ENCODE assay signal across 25 cellular contexts in the genomic region with DNA sequence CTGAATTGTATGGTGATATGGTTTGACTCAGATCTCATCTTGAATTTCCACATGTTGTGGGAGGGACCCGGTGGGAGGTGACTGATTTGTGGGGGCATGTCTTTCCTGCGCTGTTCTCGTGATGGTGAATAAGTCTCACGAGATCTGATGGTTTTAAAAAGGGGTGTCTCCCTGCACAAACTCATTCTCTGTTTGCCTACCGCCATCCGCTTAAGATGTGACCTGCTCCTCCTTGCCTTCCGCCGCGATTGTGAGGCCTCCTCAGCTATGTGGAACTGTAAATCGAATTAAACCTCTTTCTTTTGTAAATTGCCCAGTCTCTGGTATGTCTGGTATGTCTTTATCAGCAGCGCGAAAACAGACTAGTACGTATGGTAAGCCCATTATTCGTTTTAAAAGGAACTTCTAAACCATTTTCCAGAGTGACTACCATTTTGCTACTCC. TPM values are rescaled to one million over a fixed set of nuclear protein-coding genes. Genes with fewer than 3 reads are reported as not detected.
DNase-seq lines count a peak whose midpoint lies in the region; ATAC-seq, FAIRE-seq and TF ChIP-seq lines count a peak whose summit lies in the region.
"Had no signal": no experiment of that assay in that cellular context is flagged by ENCODE, and none has a peak within 500 bp of the region (broad histone marks: within the 10 kb centered on the region; RNA-seq: fewer than 3 reads in every experiment).

No MANE protein-coding gene starts in this region.

- no peak overlapping the region for H3K27ac Mint-ChIP-seq in CD4-positive, alpha-beta memory T cell
- H3K27ac Mint-ChIP-seq: activated CD4-positive, alpha-beta memory T cell treated with anti-CD3 and anti-CD28 coated beads, Interleukin-2, amount 10 ng/mL, durations not matched to agents 7 days and 5 days; CD4-positive, CD25-positive, alpha-beta regulatory T cell; natural killer cell treated with Interleukin-12 subunit alpha and Interleukin-12 subunit beta and Interleukin-15 and Interleukin-18, amount 100 ng/mL, for 72 hours had no signal

- H3K4me3 ChIP-seq in HAP-1 (peak overlapping the region; percentile 13), iPS DF 6.9 (ENCODE audit: low read length) (no peak overlapping the region), neuronal stem cell (ENCODE audit: low read length in 2 of 2) (no peak overlapping the region), HepG2 (replicated peaks in 1 of 3; ENCODE audit: insufficient read depth in 1 of 3, low read depth in 2 of 3, low read length in 3 of 3) (no peak overlapping the region), dorsolateral prefrontal cortex (no peak overlapping the region)
- no peak overlapping the region for H3K4me3 ChIP-seq in CD4-positive, alpha-beta memory T cell (ENCODE audit: low read length in 2 of 2)
- H3K4me3 ChIP-seq: upper lobe of right lung had no signal

- H3K14ac ChIP-seq in neuronal stem cell (ENCODE audit: low read length): no peak overlapping the region

- no peak for TF ChIP-seq EP300 in HepG2 (IDR thresholded peaks at IDR 0.05; ENCODE audit: low read depth in 2 of 2, low read length in 2 of 2)
- TF ChIP-seq EP300 in HepG2 (CRISPR knock-in tag; IDR thresholded peaks at IDR 0.05; ENCODE audit: borderline replicate concordance): no peak

- POLR2A ChIA-PET in CD4-positive, alpha-beta memory T cell (lab: Charles Lee; ENCODE audit: partially characterized antibody): no interaction called here
- POLR2A ChIA-PET in HepG2 (lab: Yijun Ruan, JAX): no interaction called here

- no peak overlapping the region for H4K8ac ChIP-seq in neuronal stem cell (ENCODE audit: low read depth, low read length)

- H3K36me3 ChIP-seq in HAP-1 (replicated peaks): no peaks in the 10 kb centered on the region
- no peaks in the 10 kb centered on the region for H3K36me3 ChIP-seq in iPS DF 6.9 (ENCODE audit: control insufficient read depth, insufficient read depth, low read length)
- no peaks in the 10 kb centered on the region for H3K36me3 ChIP-seq in neuronal stem cell (replicated peaks in 1 of 2; ENCODE audit: control insufficient read depth in 2 of 2, insufficient read depth in 2 of 2, low read length in 2 of 2)
- no peaks in the 10 kb centered on the region for H3K36me3 ChIP-seq in CD4-positive, alpha-beta memory T cell (ENCODE audit: insufficient read depth, low read length)
- no peaks in the 10 kb centered on the region for H3K36me3 ChIP-seq in HepG2 (replicated peaks in 1 of 2; ENCODE audit: control insufficient read depth in 1 of 2, insufficient read depth in 2 of 2, low read length in 2 of 2)
- H3K36me3 ChIP-seq: upper lobe of right lung had no signal

- peaks cover 0 to 1% (median 0%) of the 10 kb centered on the region in 8 donors for H3K9me3 Mint-ChIP-seq in CD4-positive, alpha-beta memory T cell
- H3K9me3 Mint-ChIP-seq: activated CD4-positive, alpha-beta memory T cell treated with anti-CD3 and anti-CD28 coated beads, Interleukin-2, amount 10 ng/mL, durations not matched to agents 7 days and 5 days; CD4-positive, CD25-positive, alpha-beta regulatory T cell; natural killer cell treated with Interleukin-12 subunit alpha and Interleukin-12 subunit beta and Interleukin-15 and Interleukin-18, amount 100 ng/mL, for 72 hours had no signal

- no peaks in the 10 kb centered on the region for H3K27me3 Mint-ChIP-seq in CD4-positive, alpha-beta memory T cell
- H3K27me3 Mint-ChIP-seq: activated CD4-positive, alpha-beta memory T cell treated with anti-CD3 and anti-CD28 coated beads, Interleukin-2, amount 10 ng/mL, durations not matched to agents 7 days and 5 days; CD4-positive, CD25-positive, alpha-beta regulatory T cell; natural killer cell treated with Interleukin-12 subunit alpha and Interleukin-12 subunit beta and Interleukin-15 and Interleukin-18, amount 100 ng/mL, for 72 hours had no signal

- WGBS in iPS DF 6.9 (ENCODE audit: insufficient coverage, insufficient read length): no CpG with 5 or more reads among the region's 14 CpGs
- WGBS in neuronal stem cell (ENCODE audit: extremely low coverage in 2 of 2, insufficient read length in 2 of 2, insufficient replicate concordance in 1 of 2), 2 donors: no CpG with 5 or more reads among the region's 14 CpGs
- 85% methylated on average over 14 of the region's 14 CpGs for WGBS in HepG2 (ENCODE audit: low lambda C conversion rate)

- no peaks in the 10 kb centered on the region for H3K79me2 ChIP-seq in HepG2 (ENCODE audit: insufficient read depth, low read length)

- DNase-seq in HAP-1 (ENCODE audit: low spot score in 2 of 2) (peak; percentile 76 to 82), astrocyte of the hippocampus (ENCODE audit: low read depth, low spot score) (peak; percentile 57), iPS DF 6.9 (ENCODE audit: low read depth, low spot score) (peak; percentile 39), neuronal stem cell (ENCODE audit: low spot score) (no peak), HepG2 (ENCODE audit: low spot score) (no peak), dorsolateral prefrontal cortex (no peak)
- no peak for DNase-seq in CD4-positive, alpha-beta memory T cell
- DNase-seq: activated CD4-positive, alpha-beta memory T cell treated with anti-CD3 and anti-CD28 coated beads, Interleukin-2, amount 10 ng/mL, durations not matched to agents 7 days and 5 days; activated effector memory CD4-positive, alpha-beta T cell treated with anti-CD3 and anti-CD28 coated beads, Interleukin-2, amount 50 U/mL, for 16 hours; CD4-positive, CD25-positive, alpha-beta regulatory T cell; DMS 273 treated with DMSO at 0.1 percent for 48 hours; foreskin keratinocyte; GF-D8; HCEC 1CT; hippocampal formation; midbrain; NCI-H1092 treated with DMSO at 0.1 percent for 48 hours; NCI-H2029; NCI-H2227 treated with DMSO at 0.1 percent for 48 hours; NCI-H748 treated with DMSO at 0.1 percent for 48 hours; SW 1271; upper lobe of right lung had no signal

- H2BK5ac ChIP-seq in neuronal stem cell (ENCODE audit: low read length): no peak overlapping the region

- no peak overlapping the region for H3K4ac ChIP-seq in neuronal stem cell (ENCODE audit: low read length)

- no TSS peak for BruUV-seq in HepG2 (replicated peaks; lab: Mats Ljungman, UMichigan)

- no peak overlapping the region for H3K4me3 Mint-ChIP-seq in CD4-positive, alpha-beta memory T cell
- H3K4me3 Mint-ChIP-seq: activated CD4-positive, alpha-beta memory T cell treated with anti-CD3 and anti-CD28 coated beads, Interleukin-2, amount 10 ng/mL, durations not matched to agents 7 days and 5 days; CD4-positive, CD25-positive, alpha-beta regulatory T cell; natural killer cell treated with Interleukin-12 subunit alpha and Interleukin-12 subunit beta and Interleukin-15 and Interleukin-18, amount 100 ng/mL, for 72 hours had no signal

- H3K4me1 ChIP-seq in HAP-1: peaks cover 15% of the 10 kb centered on the region
- peaks cover 4% of the 10 kb centered on the region; the same call in 1 of the 2 replicates for H3K4me1 ChIP-seq in iPS DF 6.9 (ENCODE audit: control insufficient read depth, insufficient read depth, low read length)
- peaks cover 4 to 7% of the 10 kb centered on the region in 2 donors for H3K4me1 ChIP-seq in neuronal stem cell (ENCODE audit: control insufficient read depth in 2 of 2, insufficient read depth in 1 of 2, low read depth in 1 of 2, low read length in 2 of 2)
- peaks cover 7% of the 10 kb centered on the region for H3K4me1 ChIP-seq in CD4-positive, alpha-beta memory T cell (ENCODE audit: insufficient read depth, low read length)
- no peaks in the 10 kb centered on the region for H3K4me1 ChIP-seq in HepG2 (ENCODE audit: insufficient read depth, low read length)
- H3K4me1 ChIP-seq: foreskin keratinocyte, upper lobe of right lung had no signal

- H3K27me3 ChIP-seq in HAP-1 (ENCODE audit: low read depth) (no peaks in the 10 kb centered on the region), iPS DF 6.9 (ENCODE audit: control insufficient read depth, insufficient read depth, low read length) (no peaks in the 10 kb centered on the region), neuronal stem cell (ENCODE audit: control insufficient read depth in 3 of 3, insufficient read depth in 3 of 3, low read depth in 1 of 3, low read length in 3 of 3) (no peaks in the 10 kb centered on the region), HepG2 (ENCODE audit: control insufficient read depth in 1 of 2, insufficient read depth in 2 of 2, low read length in 2 of 2) (no peaks in the 10 kb centered on the region), dorsolateral prefrontal cortex (no peaks in the 10 kb centered on the region)
- no peaks in the 10 kb centered on the region for H3K27me3 ChIP-seq in CD4-positive, alpha-beta memory T cell (ENCODE audit: insufficient read depth, low read length)
- H3K27me3 ChIP-seq: foreskin keratinocyte, upper lobe of right lung had no signal

- H2BK15ac ChIP-seq in neuronal stem cell (ENCODE audit: low read length): no peak overlapping the region

- intact Hi-C loops in CD4-positive, alpha-beta memory T cell (cut with micrococcal nuclease): no loop called here
- intact Hi-C loops in HepG2 (cut with micrococcal nuclease; ENCODE audit: unreplicated experiment): no loop called here
- intact Hi-C loops in dorsolateral prefrontal cortex (cut with DNase I): no loop called here

- TF ChIP-seq CTCF in HepG2 (CRISPR knock-in tag; IDR thresholded peaks at IDR 0.05) (no peak), dorsolateral prefrontal cortex (IDR thresholded peaks at IDR 0.05 in 54 of 56, conservative IDR thresholded peaks at IDR 0.05 in 2 of 56; ENCODE audit: low read depth in 1 of 56, partially characterized antibody in 56 of 56) (no peak)

- CTCF ChIA-PET in CD4-positive, alpha-beta memory T cell (lab: Charles Lee; ENCODE audit: partially characterized antibody): no interaction called here
- CTCF ChIA-PET in HepG2 (lab: Yijun Ruan, JAX; ENCODE audit: low intra/inter-chr PET ratio, low total read pairs): no interaction called here

- no peak overlapping the region for H2BK120ac ChIP-seq in neuronal stem cell (ENCODE audit: low read depth, low read length)

- FAIRE-seq in HepG2 (lab: Jason Lieb, UNC): no peak
- FAIRE-seq: HTR-8/SVneo had no signal

- ATAC-seq in HepG2: no peak
- ATAC-seq: activated CD4-positive, CD25-positive, alpha-beta regulatory T cell treated with anti-CD3 and anti-CD28 coated beads, Interleukin-2, amount 50 U/mL, for 24 hours; foreskin keratinocyte; natural killer cell treated with Interleukin-12 subunit alpha and Interleukin-12 subunit beta and Interleukin-15 and Interleukin-18, amount 100 ng/mL, for 72 hours; upper lobe of right lung had no signal

- no peak overlapping the region for H3K18ac ChIP-seq in neuronal stem cell (ENCODE audit: low read length)

- no peak overlapping the region for H4K91ac ChIP-seq in neuronal stem cell (ENCODE audit: low read depth, low read length, poor library complexity)

- peak overlapping the region; percentile 75 for H2AFZ ChIP-seq in neuronal stem cell (ENCODE audit: low read length)
- H2AFZ ChIP-seq in HepG2 (ENCODE audit: low read length): no peak overlapping the region

- H2BK12ac ChIP-seq in neuronal stem cell (ENCODE audit: low read length): no peak overlapping the region

- H2AK5ac ChIP-seq in neuronal stem cell (ENCODE audit: low read depth, low read length): no peak overlapping the region

- H3K4me1 Mint-ChIP-seq in CD4-positive, alpha-beta memory T cell: peaks cover 4 to 7% (median 5%) of the 10 kb centered on the region in 4 donors

- H3K4me2 ChIP-seq in neuronal stem cell (ENCODE audit: insufficient read depth, low read length, poor library complexity, severe bottlenecking): no peak overlapping the region
- no peak overlapping the region for H3K4me2 ChIP-seq in HepG2 (ENCODE audit: low read depth, low read length)

- TF ChIP-seq RAD21 in HepG2 (CRISPR knock-in tag; IDR thresholded peaks at IDR 0.05): no peak

- no peak overlapping the region for H3K23ac ChIP-seq in neuronal stem cell (ENCODE audit: low read depth, low read length, poor library complexity)

- H3K27ac ChIP-seq in iPS DF 6.9 (ENCODE audit: low read length): no peak overlapping the region
- peak overlapping the region; percentile 9 for H3K27ac ChIP-seq in neuronal stem cell (replicated peaks; ENCODE audit: low read length)
- H3K27ac ChIP-seq in CD4-positive, alpha-beta memory T cell (ENCODE audit: low read depth, low read length): no peak overlapping the region
- no peak overlapping the region for H3K27ac ChIP-seq in HepG2 (ENCODE audit: extremely low read length, insufficient read depth, low read length)
- H3K27ac ChIP-seq in dorsolateral prefrontal cortex: no peak overlapping the region
- H3K27ac ChIP-seq: foreskin keratinocyte, upper lobe of right lung had no signal

- no peaks in the 10 kb centered on the region for H3K79me1 ChIP-seq in neuronal stem cell (ENCODE audit: low read depth, low read length)

- in situ Hi-C loops in HAP-1 (cut with MboI; ENCODE audit: low sequenced_read_pairs): no loop called here
- in situ Hi-C loops in HepG2 (cut with HindIII; ENCODE audit: extremely low pct_ligation_motif_present, low pct_unique_long_range_greater_than_20kb): no loop called here

- TF ChIP-seq POLR2A in HepG2 (IDR thresholded peaks at IDR 0.05; ENCODE audit: insufficient read depth in 1 of 2, low read depth in 2 of 2, low read length in 2 of 2): no peak

- H4K20me1 ChIP-seq in HepG2 (ENCODE audit: insufficient read depth, low read length): no peaks in the 10 kb centered on the region

- H3K9me3 ChIP-seq in HAP-1 (no peaks in the 10 kb centered on the region), iPS DF 6.9 (ENCODE audit: control insufficient read depth, insufficient read depth, low read length) (no peaks in the 10 kb centered on the region), neuronal stem cell (replicated peaks in 1 of 2; ENCODE audit: control insufficient read depth in 2 of 2, insufficient read depth in 1 of 2, low read depth in 1 of 2, low read length in 2 of 2) (peaks cover 0 to 5% of the 10 kb centered on the region in 2 donors), HepG2 (ENCODE audit: low read length) (no peaks in the 10 kb centered on the region)
- H3K9me3 ChIP-seq in CD4-positive, alpha-beta memory T cell (ENCODE audit: control insufficient read depth in 1 of 2, low read length in 2 of 2): no peaks in the 10 kb centered on the region
- H3K9me3 ChIP-seq: upper lobe of right lung had no signal

- H3K9ac ChIP-seq in neuronal stem cell (ENCODE audit: low read depth, low read length, poor library complexity) (no peak overlapping the region), HepG2 (ENCODE audit: insufficient read depth, low read depth, low read length) (no peak overlapping the region)

- H3K36me3 Mint-ChIP-seq in CD4-positive, alpha-beta memory T cell: peaks cover 0 to 6% of the 10 kb centered on the region in 2 donors
- H3K36me3 Mint-ChIP-seq: natural killer cell treated with Interleukin-12 subunit alpha and Interleukin-12 subunit beta and Interleukin-15 and Interleukin-18, amount 100 ng/mL, for 72 hours had no signal

RNA-seq across cellular contexts. Expression of a gene that starts 48.7 kb away (rescaled TPM):
- polyA plus RNA-seq in neuronal stem cell (2013, experiment 1 of 2): 6.4 TPM
- 5.5 TPM for polyA plus RNA-seq in neuronal stem cell (2013, experiment 2 of 2)
- total RNA-seq in CD4-positive, alpha-beta memory T cell: 1 to 10 TPM; 5.2 to 7.8 TPM
- polyA plus RNA-seq in CD4-positive, alpha-beta memory T cell: 1 to 10 TPM in 1 of 2 donors, under 1 TPM in 1; 0.80 to 2.1 TPM
- total RNA-seq in HepG2 (2016; rRNA removed; fragmentation: Illumina TruSeq; extraction: Trizol) (5.5 and 8.0 TPM in 2 replicates), dorsolateral prefrontal cortex (10 to 100 TPM; 18.6 to 85.7 (median 43.3) TPM)
- total RNA-seq in HepG2 (2016; cell fraction: cytosol; rRNA removed; fragmentation: Illumina TruSeq; extraction: Trizol; ENCODE audit: low read depth): 2.2 TPM in 2 replicates
- 5.3 and 6.0 TPM in 2 replicates for total RNA-seq in HepG2 (2016; cell fraction: insoluble cytoplasmic fraction; rRNA removed; fragmentation: Illumina TruSeq; extraction: Trizol)
- total RNA-seq in HepG2 (2016; cell fraction: membrane; rRNA removed; fragmentation: Illumina TruSeq; extraction: Trizol): 5.7 and 6.6 TPM in 2 replicates
- 9.8 and 12.7 TPM in 2 replicates for total RNA-seq in HepG2 (2016; cell fraction: nucleus; rRNA removed; fragmentation: Illumina TruSeq; extraction: Trizol)
- polyA plus RNA-seq in HepG2 (2011; rRNA removed): 8.5 and 8.9 TPM in 2 replicates
- polyA plus RNA-seq in HepG2 (2011; cell fraction: cytosol; rRNA removed): 4.8 and 5.0 TPM in 2 replicates
- 12.0 and 12.4 TPM in 2 replicates for polyA plus RNA-seq in HepG2 (2011; cell fraction: nucleus; rRNA removed)
- polyA plus RNA-seq in HepG2 (2012): 5.1 and 5.5 TPM in 2 replicates
- polyA plus RNA-seq in HepG2 (2016; cell fraction: cytosol; fragmentation: Illumina TruSeq; extraction: Trizol; ENCODE audit: low read depth): 0.78 and 1.0 TPM in 2 replicates
- 4.5 and 5.2 TPM in 2 replicates for polyA plus RNA-seq in HepG2 (2016; cell fraction: insoluble cytoplasmic fraction; fragmentation: Illumina TruSeq; extraction: Trizol; ENCODE audit: low read depth)
- polyA plus RNA-seq in HepG2 (2016; cell fraction: membrane; fragmentation: Illumina TruSeq; extraction: Trizol; ENCODE audit: low read depth): 2.0 and 2.2 TPM in 2 replicates
- 11.5 and 12.1 TPM in 2 replicates for polyA plus RNA-seq in HepG2 (2016; cell fraction: nucleus; fragmentation: Illumina TruSeq; extraction: Trizol; ENCODE audit: insufficient read depth, low read depth)
- 24.5 and 41.7 TPM in 2 replicates for polyA minus RNA-seq in HepG2 (2011; rRNA and poly(A)+ RNA removed; ENCODE audit: low replicate concordance)
- 7.5 and 9.8 TPM in 2 replicates for polyA minus RNA-seq in HepG2 (2011; cell fraction: cytosol; rRNA and poly(A)+ RNA removed)
- 14.4 and 14.7 TPM in 2 replicates for polyA minus RNA-seq in HepG2 (2011; cell fraction: nucleus; rRNA and poly(A)+ RNA removed)

Comparison
In these comparisons a context has a peak if more than half of its experiments do, and no peak if none do; other contexts are left out.
1. DNase-seq: peak in HAP-1 (2 of 2), astrocyte of the hippocampus (single experiment) and iPS DF 6.9 (single experiment); none in neuronal stem cell (single experiment), CD4-positive, alpha-beta memory T cell (0 of 5), HepG2 (single experiment) and dorsolateral prefrontal cortex (0 of 10).